1 cellular context compared by ENCODE assay signal in genomic region chr3:127458698-127459097, GRCh38.
A peak's percentile ranks its signal among the peaks of the same experiment; 100 is the strongest.
TF ChIP-seq lines count a peak whose summit lies in the region.

No MANE protein-coding gene starts in this region.

TF ChIP-seq in HepG2, 621 proteins besides CTCF, POLR2A, EP300 and RAD21 (continued from another document):
- TF ChIP-seq PRDM4 (CRISPR knock-in tag; IDR thresholded peaks at IDR 0.05; ENCODE audit: borderline replicate concordance) (no peak), ZNF589 (CRISPR knock-in tag; conservative IDR thresholded peaks at IDR 0.05) (no peak), HNF1B (CRISPR knock-in tag; IDR thresholded peaks at IDR 0.05) (no peak), ARID3A (IDR thresholded peaks at IDR 0.05; ENCODE audit: low read depth, low read length) (no peak), STAT5B (CRISPR knock-in tag; IDR thresholded peaks at IDR 0.05) (no peak), ERF (CRISPR knock-in tag; IDR thresholded peaks at IDR 0.05) (0 out of 2 replicates have a peak, but pooled peaks have one; percentile 32), ZBTB2 (CRISPR knock-in tag; IDR thresholded peaks at IDR 0.05; ENCODE audit: low read depth) (no peak), MAFG (CRISPR knock-in tag; IDR thresholded peaks at IDR 0.05) (no peak), BATF2 (CRISPR knock-in tag; IDR thresholded peaks at IDR 0.05) (no peak), EHMT2 (IDR thresholded peaks at IDR 0.05; ENCODE audit: borderline replicate concordance, low read depth, low read length) (peak; percentile 80; the same call in 1 of the 2 replicates), NFE2 (CRISPR knock-in tag; IDR thresholded peaks at IDR 0.05) (no peak), ZNF501 (CRISPR knock-in tag; IDR thresholded peaks at IDR 0.05) (0 out of 2 replicates have a peak, but pooled peaks have one; percentile 22), CBFB (CRISPR knock-in tag; IDR thresholded peaks at IDR 0.05) (no peak), ZNF12 (CRISPR knock-in tag; IDR thresholded peaks at IDR 0.05) (no peak), DMAP1 (CRISPR knock-in tag; IDR thresholded peaks at IDR 0.05) (no peak), ZNF335 (CRISPR knock-in tag; IDR thresholded peaks at IDR 0.05) (no peak), ZSCAN25 (CRISPR knock-in tag; IDR thresholded peaks at IDR 0.05) (no peak), REST (IDR thresholded peaks at IDR 0.05; ENCODE audit: borderline replicate concordance in 1 of 2, low read depth in 1 of 2, low read length in 2 of 2) (peak; percentile 80 to 97), SCMH1 (CRISPR knock-in tag; IDR thresholded peaks at IDR 0.05; ENCODE audit: borderline replicate concordance) (no peak), MEIS2 (CRISPR knock-in tag; IDR thresholded peaks at IDR 0.05) (no peak), ZNF782 (CRISPR knock-in tag; IDR thresholded peaks at IDR 0.05; ENCODE audit: borderline replicate concordance) (no peak), THYN1 (CRISPR knock-in tag; IDR thresholded peaks at IDR 0.05; ENCODE audit: borderline replicate concordance, low read depth) (no peak)
TF ChIP-seq in HepG2: peak in this region for 9.
